ENCODE assay signal across 10 cellular contexts in the genomic region with DNA sequence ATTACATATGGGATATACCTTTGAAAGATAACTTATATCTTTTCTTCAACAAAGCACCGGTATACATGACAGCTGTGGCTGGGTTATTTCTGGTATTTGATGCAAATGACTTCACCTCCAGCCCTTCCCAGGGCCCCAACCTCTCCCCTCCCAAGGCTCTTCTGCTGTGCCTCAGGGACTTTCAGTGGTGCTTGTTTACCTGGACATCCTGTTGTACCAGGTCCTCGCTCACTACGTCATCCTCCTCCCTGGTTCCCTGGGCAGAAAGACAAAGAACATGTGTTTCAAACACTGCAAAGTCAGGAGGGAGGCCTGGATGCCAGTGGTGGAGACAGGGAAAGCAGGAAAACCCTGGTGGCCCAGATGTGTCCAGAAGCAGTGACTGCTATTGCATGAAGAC. TPM values are rescaled to one million over a fixed set of nuclear protein-coding genes. Genes with fewer than 3 reads are reported as not detected.
DNase-seq lines count a peak whose midpoint lies in the region; ATAC-seq, FAIRE-seq and TF ChIP-seq lines count a peak whose summit lies in the region.
"Had no signal": no experiment of that assay in that cellular context is flagged by ENCODE, and none has a peak within 500 bp of the region (broad histone marks: within the 10 kb centered on the region; RNA-seq: fewer than 3 reads in every experiment).

No MANE protein-coding gene starts in this region.

- no peak for TF ChIP-seq CTCF in lower lobe of right lung (IDR thresholded peaks at IDR 0.05)
- TF ChIP-seq CTCF in kidney (IDR thresholded peaks at IDR 0.05; ENCODE audit: borderline replicate concordance, extremely low read depth, insufficient read depth), result no peak
- TF ChIP-seq CTCF in BE2C (IDR thresholded peaks at IDR 0.05; ENCODE audit: low read depth, low read length), result no peak

- POLR2A ChIA-PET in CD4-positive, alpha-beta memory T cell (lab: Charles Lee; ENCODE audit: partially characterized antibody), result interaction anchor here (1.5 to 13.2 kb wide), 3 partner anchors 9 to 31 kb away, joined by 6 to 249 read pairs (median 7); a partner anchor contains a TSS

- H3K4me3 ChIP-seq in CD4-positive, alpha-beta memory T cell (ENCODE audit: low read length in 2 of 2), result no peak overlapping the region
- H3K4me3 ChIP-seq in lower lobe of right lung (no peak overlapping the region), kidney (ENCODE audit: low read length in 2 of 2) (no peak overlapping the region), BE2C (ENCODE audit: low read depth, low read length) (no peak overlapping the region)

- ATAC-seq in GM18907 (IDR thresholded peaks at IDR 0.05; ENCODE audit: unreplicated experiment), result peak; percentile 56
- ATAC-seq in HG02885 (IDR thresholded peaks at IDR 0.05; ENCODE audit: poor library complexity, unreplicated experiment), result peak; percentile 82
- ATAC-seq in activated T-helper 17 cell treated with anti-CD3 and anti-CD28 coated beads, Interleukin-2, amount 50 U/mL, for 72 hours (replicated peaks), result no peak
- no peak for ATAC-seq in lower lobe of right lung

- peak overlapping the region; percentile 6 to 94 (median 75) for H3K27ac Mint-ChIP-seq in CD4-positive, alpha-beta memory T cell
- peak overlapping the region; percentile 49 for H3K27ac Mint-ChIP-seq in activated T-helper 17 cell treated with anti-CD3 and anti-CD28 coated beads, Interleukin-2, amount 50 U/mL, for 72 hours

- H3K36me3 ChIP-seq in CD4-positive, alpha-beta memory T cell (ENCODE audit: insufficient read depth, low read length), result peaks cover 97% of the 10 kb centered on the region
- H3K36me3 ChIP-seq in lower lobe of right lung (peaks cover 98% of the 10 kb centered on the region), kidney (ENCODE audit: control insufficient read depth in 1 of 2, insufficient read depth in 2 of 2, low read length in 2 of 2) (peaks cover 56 to 71% of the 10 kb centered on the region in 2 donors), BE2C (peaks cover 17% of the 10 kb centered on the region)

- peaks cover 58% of the 10 kb centered on the region for H3K4me1 ChIP-seq in CD4-positive, alpha-beta memory T cell (ENCODE audit: insufficient read depth, low read length)
- H3K4me1 ChIP-seq in lower lobe of right lung (peaks cover 10% of the 10 kb centered on the region), kidney (ENCODE audit: control insufficient read depth in 1 of 2, insufficient read depth in 1 of 2, low read depth in 1 of 2, low read length in 2 of 2) (peaks cover 0 to 4% of the 10 kb centered on the region in 2 donors), BE2C (no peaks in the 10 kb centered on the region)

- no peaks in the 10 kb centered on the region for H3K27me3 ChIP-seq in CD4-positive, alpha-beta memory T cell (ENCODE audit: insufficient read depth, low read length)
- H3K27me3 ChIP-seq in lower lobe of right lung (ENCODE audit: low read depth) (no peaks in the 10 kb centered on the region), BE2C (no peaks in the 10 kb centered on the region)

- peaks cover 48 to 82% (median 73%) of the 10 kb centered on the region in 4 donors for H3K4me1 Mint-ChIP-seq in CD4-positive, alpha-beta memory T cell
- H3K4me1 Mint-ChIP-seq in activated T-helper 17 cell treated with anti-CD3 and anti-CD28 coated beads, Interleukin-2, amount 50 U/mL, for 72 hours, result peaks cover 66% of the 10 kb centered on the region

- no peaks in the 10 kb centered on the region for H3K9me3 Mint-ChIP-seq in CD4-positive, alpha-beta memory T cell
- H3K9me3 Mint-ChIP-seq in activated T-helper 17 cell treated with anti-CD3 and anti-CD28 coated beads, Interleukin-2, amount 50 U/mL, for 72 hours, result no peaks in the 10 kb centered on the region

- peaks cover 87 to 99% of the 10 kb centered on the region in 2 donors for H3K36me3 Mint-ChIP-seq in CD4-positive, alpha-beta memory T cell
- H3K36me3 Mint-ChIP-seq in activated T-helper 17 cell treated with anti-CD3 and anti-CD28 coated beads, Interleukin-2, amount 50 U/mL, for 72 hours (ENCODE audit: low read depth), result peaks cover 100% of the 10 kb centered on the region

- FAIRE-seq in kidney (lab: Jason Lieb, UNC), result no peak

- H3K9me3 ChIP-seq in CD4-positive, alpha-beta memory T cell (ENCODE audit: control insufficient read depth in 1 of 2, low read length in 2 of 2), result no peaks in the 10 kb centered on the region
- H3K9me3 ChIP-seq in lower lobe of right lung (no peaks in the 10 kb centered on the region), kidney (ENCODE audit: control insufficient read depth in 1 of 2, low read length in 2 of 2) (no peaks in the 10 kb centered on the region), BE2C (no peaks in the 10 kb centered on the region)

- H3K27ac ChIP-seq in CD4-positive, alpha-beta memory T cell (ENCODE audit: low read depth, low read length), result no peak overlapping the region
- H3K27ac ChIP-seq in lower lobe of right lung, result no peak overlapping the region
- no peak overlapping the region for H3K27ac ChIP-seq in kidney (ENCODE audit: low read depth in 2 of 2, low read length in 2 of 2)

- CTCF ChIA-PET in CD4-positive, alpha-beta memory T cell (lab: Charles Lee; ENCODE audit: partially characterized antibody), result interaction anchor here (0.8 to 50.2 kb wide), 4 partner anchors 1 to 105 kb away, joined by 3 to 2066 read pairs (median 1034); a partner anchor contains a TSS

- no peaks in the 10 kb centered on the region for H3K27me3 Mint-ChIP-seq in CD4-positive, alpha-beta memory T cell
- H3K27me3 Mint-ChIP-seq in activated T-helper 17 cell treated with anti-CD3 and anti-CD28 coated beads, Interleukin-2, amount 50 U/mL, for 72 hours, result no peaks in the 10 kb centered on the region

- DNase-seq in CD4-positive, alpha-beta memory T cell, result no peak
- no peak for DNase-seq in H4 (ENCODE audit: low spot score)
- DNase-seq in lower lobe of right lung, result no peak
- DNase-seq in kidney, result no peak
- DNase-seq in BE2C, result no peak
- DNase-seq: anterior cingulate cortex, nucleus accumbens had no signal

- H3K9ac ChIP-seq in kidney (ENCODE audit: low read length in 2 of 2), result no peak overlapping the region

- intact Hi-C loops in CD4-positive, alpha-beta memory T cell (cut with micrococcal nuclease), result no loop called here
- intact Hi-C loops in lower lobe of right lung (cut with DNase I) (no loop called here), kidney (cut with DNase I) (no loop called here)

- no peak overlapping the region for H3K4me3 Mint-ChIP-seq in CD4-positive, alpha-beta memory T cell
- no peak overlapping the region for H3K4me3 Mint-ChIP-seq in activated T-helper 17 cell treated with anti-CD3 and anti-CD28 coated beads, Interleukin-2, amount 50 U/mL, for 72 hours

RNA-seq across cellular contexts. Expression of a gene that starts 23.4 kb away (rescaled TPM):
- total RNA-seq in CD4-positive, alpha-beta memory T cell, result 100 to 1,000 TPM; 318 to 342 TPM
- polyA plus RNA-seq in CD4-positive, alpha-beta memory T cell, result 100 to 1,000 TPM; 229 to 330 TPM
- total RNA-seq in activated T-helper 17 cell treated with anti-CD3 and anti-CD28 coated beads, Interleukin-2, amount 50 U/mL, for 72 hours, result 100 to 1,000 TPM; 432 to 559 TPM
- total RNA-seq in H4 (2014; rRNA removed; shearing (Covaris generic)), result 113 and 131 TPM in 2 replicates
- total RNA-seq in lower lobe of right lung, result 120 TPM
- 107 TPM for total RNA-seq in kidney
- 183 TPM for polyA plus RNA-seq in kidney (ENCODE audit: insufficient read depth, low read depth, low replicate concordance)
- polyA plus RNA-seq in BE2C (2012; ENCODE audit: insufficient read depth, insufficient read length, low read depth), result 114 TPM

RNA-seq across cellular contexts. Expression of a gene that starts 53.4 kb away (rescaled TPM):
- 100 to 1,000 TPM; 227 to 233 TPM for total RNA-seq in CD4-positive, alpha-beta memory T cell
- 10 to 100 TPM; 31.5 to 70.2 TPM for polyA plus RNA-seq in CD4-positive, alpha-beta memory T cell
- total RNA-seq in activated T-helper 17 cell treated with anti-CD3 and anti-CD28 coated beads, Interleukin-2, amount 50 U/mL, for 72 hours, result 100 to 1,000 TPM; 316 to 609 TPM
- 38.7 and 41.9 TPM in 2 replicates for total RNA-seq in H4 (2014; rRNA removed; shearing (Covaris generic))
- total RNA-seq in lower lobe of right lung, result 99.6 TPM
- 132 TPM for total RNA-seq in kidney
- 109 TPM for polyA plus RNA-seq in kidney (ENCODE audit: insufficient read depth, low read depth, low replicate concordance)
- polyA plus RNA-seq in BE2C (2012; ENCODE audit: insufficient read depth, insufficient read length, low read depth), result 47.8 TPM

Comparison
In these comparisons a context has a peak if more than half of its experiments do, and no peak if none do; other contexts are left out.
1. ATAC-seq: peak in GM18907 (single experiment) and HG02885 (single experiment); none in activated T-helper 17 cell treated with anti-CD3 and anti-CD28 coated beads, Interleukin-2, amount 50 U/mL, for 72 hours (single experiment) and lower lobe of right lung (0 of 2).